ENCODE assay signal across 20 cellular contexts in the genomic region with DNA sequence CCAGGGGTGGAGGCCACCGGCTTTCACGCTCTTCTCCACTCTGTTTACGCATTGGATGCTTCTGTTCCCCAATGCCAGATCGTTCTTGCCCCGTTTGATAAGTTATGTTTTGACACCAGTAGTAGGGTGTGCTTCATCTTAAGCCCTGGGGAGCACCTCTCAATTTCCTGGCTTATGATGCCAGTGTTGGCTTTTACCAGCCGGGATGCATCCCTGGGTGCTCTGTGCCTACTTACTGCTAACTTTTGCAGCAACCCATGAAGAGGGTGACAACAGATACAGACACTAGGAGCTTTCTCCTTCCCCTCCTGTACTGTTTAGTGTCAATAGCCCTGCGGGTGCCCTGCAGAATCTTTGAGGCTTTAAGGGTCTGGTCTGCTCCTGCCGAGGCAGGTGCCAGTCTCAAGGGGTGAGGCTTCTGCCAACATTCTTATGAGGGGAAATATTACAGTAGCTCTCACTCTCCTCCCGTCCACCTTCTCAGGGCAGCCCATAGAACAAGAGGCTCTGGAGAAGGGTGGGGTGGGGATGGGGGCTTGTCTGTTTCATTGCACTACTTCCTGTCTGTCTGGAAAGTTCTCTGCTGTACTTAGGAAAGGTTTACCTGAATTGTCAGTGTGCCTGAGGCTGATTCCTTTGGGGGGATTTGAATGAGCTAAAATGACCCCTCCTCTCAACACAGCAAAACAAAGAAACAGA. TPM values are rescaled to one million over a fixed set of nuclear protein-coding genes. Genes with fewer than 3 reads are reported as not detected.
DNase-seq lines count a peak whose midpoint lies in the region; ATAC-seq and TF ChIP-seq lines count a peak whose summit lies in the region.
"Had no signal": no experiment of that assay in that cellular context is flagged by ENCODE, and none has a peak within 500 bp of the region (broad histone marks: within the 10 kb centered on the region; RNA-seq: fewer than 3 reads in every experiment).

No MANE protein-coding gene starts in this region.

- H3K27ac Mint-ChIP-seq in osteocyte (ENCODE audit: unreplicated experiment) (no peak overlapping the region), mesothelial cell of epicardium (no peak overlapping the region)

- H3K9me3 ChIP-seq in colonic mucosa = no peaks in the 10 kb centered on the region
- H3K9me3 ChIP-seq: BE2C had no signal

- H3K27me3 ChIP-seq in colonic mucosa = no peaks in the 10 kb centered on the region
- H3K27me3 ChIP-seq: BE2C had no signal

- no peak overlapping the region for H3K27ac ChIP-seq in colonic mucosa
- H3K27ac ChIP-seq: KMS-11, PC-9 had no signal

- H3K9ac ChIP-seq in colonic mucosa (ENCODE audit: low read depth in 2 of 2, low read length in 2 of 2) = no peak overlapping the region
- H3K9ac ChIP-seq: KMS-11 had no signal

- DNase-seq in AG20443 (ENCODE audit: low spot score) (peak; percentile 3), GM20000 (ENCODE audit: low spot score) (peak; percentile 1), colonic mucosa (peak; percentile 5), osteocyte (ENCODE audit: extremely low spot score, unreplicated experiment) (peak; percentile 51), erythroblast (lab: John Stamatoyannopoulos, UW) (no peak), NCI-H146 treated with DMSO at 0.1 percent for 48 hours (lab: John Stamatoyannopoulos, UW; ENCODE audit: unreplicated experiment) (no peak), mesothelial cell of epicardium (ENCODE audit: low spot score in 2 of 2, unreplicated experiment in 2 of 2) (no peak)
- DNase-seq: BE2C; CD4-positive, alpha-beta memory T cell; DND-41; GDM1; GOT3; NCI-H1092; NCI-H1694 treated with DMSO at 0.1 percent for 48 hours; NCI-H446 treated with DMSO at 0.1 percent for 48 hours; NCI-H774; PC-9 had no signal

- ATAC-seq in HG03159 (IDR thresholded peaks at IDR 0.05; ENCODE audit: unreplicated experiment) = no peak
- ATAC-seq: HepG2 had no signal

- no peak overlapping the region for H3K4me3 ChIP-seq in colonic mucosa
- H3K4me3 ChIP-seq: PC-9 had no signal

- H3K4me1 ChIP-seq in colonic mucosa = no peaks in the 10 kb centered on the region
- H3K4me1 ChIP-seq: BE2C had no signal

- H3K4me3 Mint-ChIP-seq in osteocyte (ENCODE audit: unreplicated experiment) = no peak overlapping the region
- no peak overlapping the region for H3K4me3 Mint-ChIP-seq in mesothelial cell of epicardium
- H3K4me3 Mint-ChIP-seq: CD4-positive, alpha-beta memory T cell had no signal

- H3K4me1 Mint-ChIP-seq in osteocyte (ENCODE audit: unreplicated experiment) = no peaks in the 10 kb centered on the region
- no peaks in the 10 kb centered on the region for H3K4me1 Mint-ChIP-seq in mesothelial cell of epicardium
- H3K4me1 Mint-ChIP-seq: CD4-positive, alpha-beta memory T cell had no signal

- peaks cover 12% of the 10 kb centered on the region for H3K27me3 Mint-ChIP-seq in osteocyte (ENCODE audit: unreplicated experiment)
- H3K27me3 Mint-ChIP-seq in mesothelial cell of epicardium (ENCODE audit: low read depth) = no peaks in the 10 kb centered on the region

- intact Hi-C loops in colonic mucosa (cut with DNase I) = no loop called here

- H3K36me3 ChIP-seq in colonic mucosa = no peaks in the 10 kb centered on the region
- H3K36me3 ChIP-seq: BE2C had no signal

- no peak for TF ChIP-seq POLR2A in erythroblast (IDR thresholded peaks at IDR 0.05; ENCODE audit: low read length)

- TF ChIP-seq CTCF in GM20000 (IDR thresholded peaks at IDR 0.05; ENCODE audit: extremely low read depth, missing control alignments) (no peak), colonic mucosa (IDR thresholded peaks at IDR 0.05) (no peak), osteocyte (IDR thresholded peaks at IDR 0.05) (no peak), mesothelial cell of epicardium (IDR thresholded peaks at IDR 0.05; ENCODE audit: unreplicated experiment) (no peak)

- H3K9me3 Mint-ChIP-seq in osteocyte (ENCODE audit: unreplicated experiment) = no peaks in the 10 kb centered on the region
- no peaks in the 10 kb centered on the region for H3K9me3 Mint-ChIP-seq in mesothelial cell of epicardium
- H3K9me3 Mint-ChIP-seq: CD4-positive, alpha-beta memory T cell had no signal

- H3K36me3 Mint-ChIP-seq in osteocyte (ENCODE audit: unreplicated experiment) = no peaks in the 10 kb centered on the region
- no peaks in the 10 kb centered on the region for H3K36me3 Mint-ChIP-seq in mesothelial cell of epicardium
- H3K36me3 Mint-ChIP-seq: CD4-positive, alpha-beta memory T cell had no signal

RNA-seq across cellular contexts. Expression of a gene that starts 23.3 kb away (rescaled TPM):
- total RNA-seq in colonic mucosa (1 to 10 TPM; 1.1 TPM), osteocyte (0.05 and 0.08 TPM in 2 replicates), mesothelial cell of epicardium (3.1 to 4.7 TPM (median 4.5 TPM) in 3 replicates)
- total RNA-seq: CD4-positive, alpha-beta memory T cell; PC-9 had no signal

Comparison
In these comparisons a context has a peak if more than half of its experiments do, and no peak if none do; other contexts are left out.
1. DNase-seq: peak in AG20443 (single experiment), GM20000 (single experiment), colonic mucosa (single experiment) and osteocyte (single experiment); none in erythroblast (0 of 2), NCI-H146 treated with DMSO at 0.1 percent for 48 hours (single experiment) and mesothelial cell of epicardium (0 of 2).